Comparison of ENCODE assay signal across 1 cellular context in the genomic region with DNA sequence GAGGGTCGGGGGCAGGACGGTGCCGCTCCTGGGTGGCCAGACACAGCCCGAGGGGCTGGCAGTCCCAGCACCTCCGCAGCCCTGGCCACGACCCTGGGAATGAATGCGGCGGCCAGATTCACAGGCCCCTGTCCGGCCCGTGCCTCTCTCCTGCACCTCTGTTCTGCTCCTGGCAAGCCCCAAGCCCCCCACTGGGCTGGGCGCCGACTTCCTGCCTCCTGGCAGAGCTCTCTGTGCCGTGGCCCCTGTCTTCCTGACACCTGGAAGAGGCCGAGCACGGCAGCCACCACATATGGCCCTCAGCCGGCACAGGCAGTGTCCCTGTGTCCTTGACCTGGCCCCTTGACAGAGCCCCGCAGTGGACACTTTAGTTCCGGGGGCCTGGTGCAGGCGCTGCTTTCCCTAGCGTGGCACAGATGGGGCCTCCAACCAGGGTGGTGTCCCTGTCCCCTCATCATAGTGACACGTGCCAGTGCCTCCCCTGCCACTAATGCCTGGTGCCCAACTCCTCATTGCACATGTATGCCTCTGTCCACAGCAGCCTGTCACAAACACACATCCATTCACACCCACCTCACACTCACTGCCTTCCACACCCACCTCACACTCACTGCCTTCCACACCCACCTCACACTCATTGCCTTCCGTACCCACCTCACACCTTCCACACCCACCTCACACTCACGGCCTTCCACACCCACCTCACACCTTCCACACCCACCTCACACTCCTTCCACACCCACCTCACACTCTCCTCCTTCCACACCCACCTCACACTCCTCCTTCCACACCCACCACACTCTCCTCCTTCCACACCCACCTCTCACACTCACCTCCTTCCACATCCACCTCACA.
TF ChIP-seq lines count a peak whose summit lies in the region.

No MANE protein-coding gene starts in this region.

TF ChIP-seq in HEK293, 187 proteins besides CTCF, POLR2A, EP300 and RAD21 (continued from another document):
- TF ChIP-seq SCRT1 (tag by site-specific recombination; IDR thresholded peaks at IDR 0.05; ENCODE audit: borderline replicate concordance): no peak
- TF ChIP-seq EGR2 (tag by site-specific recombination; IDR thresholded peaks at IDR 0.05; ENCODE audit: low read depth): peak; percentile 87
- peak; percentile 44 for TF ChIP-seq KLF9 (tag by site-specific recombination; IDR thresholded peaks at IDR 0.05; ENCODE audit: low read depth)
- no peak for TF ChIP-seq GLI4 (tag by site-specific recombination; IDR thresholded peaks at IDR 0.05)
- TF ChIP-seq, protein P1, sequence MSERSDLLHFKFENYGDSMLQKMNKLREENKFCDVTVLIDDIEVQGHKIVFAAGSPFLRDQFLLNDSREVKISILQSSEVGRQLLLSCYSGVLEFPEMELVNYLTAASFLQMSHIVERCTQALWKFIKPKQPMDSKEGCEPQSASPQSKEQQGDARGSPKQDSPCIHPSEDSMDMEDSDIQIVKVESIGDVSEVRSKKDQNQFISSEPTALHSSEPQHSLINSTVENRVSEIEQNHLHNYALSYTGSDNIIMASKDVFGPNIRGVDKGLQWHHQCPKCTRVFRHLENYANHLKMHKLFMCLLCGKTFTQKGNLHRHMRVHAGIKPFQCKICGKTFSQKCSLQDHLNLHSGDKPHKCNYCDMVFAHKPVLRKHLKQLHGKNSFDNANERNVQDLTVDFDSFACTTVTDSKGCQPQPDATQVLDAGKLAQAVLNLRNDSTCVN (tag by site-specific recombination; optimal IDR thresholded peaks at IDR 0.05): no peak
- TF ChIP-seq ZNF112 (tag by site-specific recombination; IDR thresholded peaks at IDR 0.05): no peak
- TF ChIP-seq ZNF354C (tag by site-specific recombination; IDR thresholded peaks at IDR 0.05; ENCODE audit: borderline replicate concordance, low read depth): no peak
- no peak for TF ChIP-seq ZFP69B (tag by site-specific recombination; IDR thresholded peaks at IDR 0.05)
- no peak for TF ChIP-seq ZBTB8A (tag by site-specific recombination; IDR thresholded peaks at IDR 0.05)
- no peak for TF ChIP-seq ZBTB17 (tag by site-specific recombination; IDR thresholded peaks at IDR 0.05)
- TF ChIP-seq ZFHX2 (tag by site-specific recombination; conservative IDR thresholded peaks at IDR 0.05): peak; percentile 80
- no peak for TF ChIP-seq ZFP37 (tag by site-specific recombination; IDR thresholded peaks at IDR 0.05)
- no peak for TF ChIP-seq ZEB2 (tag by site-specific recombination; IDR thresholded peaks at IDR 0.05)
- TF ChIP-seq TRIM28 (IDR thresholded peaks at IDR 0.05; ENCODE audit: borderline replicate concordance, low read length): no peak
- TF ChIP-seq, protein P2, sequence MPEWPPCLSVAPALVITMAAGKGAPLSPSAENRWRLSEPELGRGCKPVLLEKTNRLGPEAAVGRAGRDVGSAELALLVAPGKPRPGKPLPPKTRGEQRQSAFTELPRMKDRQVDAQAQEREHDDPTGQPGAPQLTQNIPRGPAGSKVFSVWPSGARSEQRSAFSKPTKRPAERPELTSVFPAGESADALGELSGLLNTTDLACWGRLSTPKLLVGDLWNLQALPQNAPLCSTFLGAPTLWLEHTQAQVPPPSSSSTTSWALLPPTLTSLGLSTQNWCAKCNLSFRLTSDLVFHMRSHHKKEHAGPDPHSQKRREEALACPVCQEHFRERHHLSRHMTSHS (tag by site-specific recombination; IDR thresholded peaks at IDR 0.05): no peak
